In genomic region chr6:149325648-149326236, GRCh38 we compare ENCODE assay signal across 17 cellular contexts.
"Had no signal": no experiment of that assay in that cellular context is flagged by ENCODE, and none has a peak within 500 bp of the region (broad histone marks: within the 10 kb centered on the region; RNA-seq: fewer than 3 reads in every experiment).

No MANE protein-coding gene starts in this region.

- DNase-seq: activated CD8-positive, alpha-beta memory T cell treated with anti-CD3 and anti-CD28 coated beads for 24 hours; activated gamma-delta T cell treated with Interleukin-2 at 50 U/mL for 16 hours; amniotic stem cell; dorsolateral prefrontal cortex; erythroblast; gastrocnemius medialis; heart left ventricle; immature natural killer cell; mesendoderm; nucleus accumbens; right cardiac atrium; small intestine; stomach; testis had no signal

- H3K27me3 Mint-ChIP-seq: natural killer cell treated with Interleukin-12 subunit alpha and Interleukin-12 subunit beta and Interleukin-15 and Interleukin-18, amount 100 ng/mL, for 72 hours had no signal

- H3K27ac ChIP-seq: prostate gland, SJSA1, testis had no signal

- H3K27ac Mint-ChIP-seq: immature natural killer cell; natural killer cell treated with Interleukin-12 subunit alpha and Interleukin-12 subunit beta and Interleukin-15 and Interleukin-18, amount 100 ng/mL, for 72 hours had no signal

- H3K9me3 ChIP-seq: gastrocnemius medialis, heart left ventricle, prostate gland, SJSA1, stomach, testis had no signal

- H3K9me3 Mint-ChIP-seq: immature natural killer cell; natural killer cell treated with Interleukin-12 subunit alpha and Interleukin-12 subunit beta and Interleukin-15 and Interleukin-18, amount 100 ng/mL, for 72 hours had no signal

- H3K36me3 Mint-ChIP-seq: immature natural killer cell; natural killer cell treated with Interleukin-12 subunit alpha and Interleukin-12 subunit beta and Interleukin-15 and Interleukin-18, amount 100 ng/mL, for 72 hours had no signal

- H3K4me3 ChIP-seq: dorsolateral prefrontal cortex, gastrocnemius medialis, heart left ventricle, prostate gland, SJSA1, stomach, testis had no signal

- ATAC-seq: heart left ventricle; natural killer cell treated with Interleukin-12 subunit alpha and Interleukin-12 subunit beta and Interleukin-15 and Interleukin-18, amount 100 ng/mL, for 72 hours; right cardiac atrium had no signal

- H3K36me3 ChIP-seq: gastrocnemius medialis, heart left ventricle, prostate gland, stomach had no signal

- H3K4me3 Mint-ChIP-seq: immature natural killer cell; natural killer cell treated with Interleukin-12 subunit alpha and Interleukin-12 subunit beta and Interleukin-15 and Interleukin-18, amount 100 ng/mL, for 72 hours had no signal
